17 cellular contexts compared by ENCODE assay signal in the genomic region with DNA sequence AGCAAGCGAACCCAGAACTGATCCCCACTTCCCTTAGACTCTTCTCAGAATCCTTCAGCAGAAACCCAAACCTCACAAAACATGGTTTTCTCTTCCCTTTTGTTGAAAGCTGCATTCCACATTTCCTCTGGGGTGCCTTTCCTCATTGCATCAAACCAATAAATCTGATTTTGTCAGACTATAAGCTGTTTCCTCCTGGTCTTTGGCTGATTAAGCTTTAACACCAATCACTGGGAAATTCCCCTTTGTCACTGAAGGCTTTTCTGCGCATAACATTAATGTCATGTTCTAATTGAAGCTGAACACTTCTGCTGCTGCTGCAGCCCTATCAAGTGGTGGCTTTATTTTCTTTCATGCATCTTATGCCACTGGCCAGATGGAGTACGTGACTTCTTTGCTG.
"Had no signal": no experiment of that assay in that cellular context is flagged by ENCODE, and none has a peak within 500 bp of the region (broad histone marks: within the 10 kb centered on the region; RNA-seq: fewer than 3 reads in every experiment).

No MANE protein-coding gene starts in this region.

- ATAC-seq: natural killer cell treated with Interleukin-12 subunit alpha and Interleukin-12 subunit beta and Interleukin-15 and Interleukin-18, amount 100 ng/mL, for 72 hours; stimulated activated naive CD8-positive, alpha-beta T cell treated with anti-CD3 and anti-CD28 coated beads, Interleukin-15, Interleukin-2, amounts not matched to agents 100 U/mL and 50 U/mL, for 24 hours had no signal

- H3K4me1 ChIP-seq: right atrium auricular region had no signal

- H3K4me3 ChIP-seq: coronary artery, right atrium auricular region had no signal

- DNase-seq: activated B cell treated with CpG ODN at 0.5 μM for 24 hours; activated CD4-positive, alpha-beta T cell treated with anti-CD3 and anti-CD28 coated beads for 48 hours; activated naive CD8-positive, alpha-beta T cell treated with anti-CD3 and anti-CD28 coated beads, Interleukin-2, amount 10 ng/mL, durations not matched to agents 7 days and 5 days; central memory CD4-positive, alpha-beta T cell; effector CD8-positive, alpha-beta T cell; foreskin fibroblast; occipital lobe; small intestine; stimulated activated CD4-positive, alpha-beta T cell treated with anti-CD3 and anti-CD28 coated beads, Interleukin-4, amount 100 ng/mL, for 24 hours; stimulated activated naive CD8-positive, alpha-beta T cell treated with anti-CD3 and anti-CD28 coated beads, Interleukin-15, Interleukin-2, amounts not matched to agents 100 U/mL and 50 U/mL, for 24 hours had no signal

- H3K36me3 ChIP-seq: right atrium auricular region had no signal

- H3K36me3 Mint-ChIP-seq: activated naive CD8-positive, alpha-beta T cell treated with anti-CD3 and anti-CD28 coated beads, Interleukin-2, amount 10 ng/mL, durations not matched to agents 7 days and 5 days; brain; natural killer cell treated with Interleukin-12 subunit alpha and Interleukin-12 subunit beta and Interleukin-15 and Interleukin-18, amount 100 ng/mL, for 72 hours; type B pancreatic cell had no signal

- H3K9me3 Mint-ChIP-seq: activated B cell treated with CpG ODN at 0.5 μM for 24 hours; activated naive CD8-positive, alpha-beta T cell treated with anti-CD3 and anti-CD28 coated beads, Interleukin-2, amount 10 ng/mL, durations not matched to agents 7 days and 5 days; activated T-helper 1 cell treated with anti-CD3 and anti-CD28 coated beads, Interleukin-12 subunit alpha, Interleukin-12 subunit beta, Interleukin-2, Interleukin-4 antibody, amounts not matched to agents 30 ng/mL and 10 ng/mL and 1 ng/mL, durations not matched to agents 14 hours and 24 hours and 36 hours; brain; T-helper 1 cell treated with Interleukin-12 subunit alpha and Interleukin-12 subunit beta and Interleukin-4 antibody, amounts not matched to agents 30 μg/mL and 1 μg/mL, for 36 hours; type B pancreatic cell had no signal

- H3K27ac ChIP-seq: coronary artery, right atrium auricular region had no signal

- H3K4me3 Mint-ChIP-seq: activated B cell treated with CpG ODN at 0.5 μM for 24 hours; activated naive CD8-positive, alpha-beta T cell treated with anti-CD3 and anti-CD28 coated beads, Interleukin-2, amount 10 ng/mL, durations not matched to agents 7 days and 5 days; activated T-helper 1 cell treated with anti-CD3 and anti-CD28 coated beads, Interleukin-12 subunit alpha, Interleukin-12 subunit beta, Interleukin-2, Interleukin-4 antibody, amounts not matched to agents 30 ng/mL and 10 ng/mL and 1 ng/mL, durations not matched to agents 14 hours and 24 hours and 36 hours; brain; natural killer cell treated with Interleukin-12 subunit alpha and Interleukin-12 subunit beta and Interleukin-15 and Interleukin-18, amount 100 ng/mL, for 72 hours; T-helper 1 cell treated with Interleukin-12 subunit alpha and Interleukin-12 subunit beta and Interleukin-4 antibody, amounts not matched to agents 30 μg/mL and 1 μg/mL, for 36 hours; type B pancreatic cell had no signal

- H3K27ac Mint-ChIP-seq: activated B cell treated with CpG ODN at 0.5 μM for 24 hours; activated naive CD8-positive, alpha-beta T cell treated with anti-CD3 and anti-CD28 coated beads, Interleukin-2, amount 10 ng/mL, durations not matched to agents 7 days and 5 days; activated T-helper 1 cell treated with anti-CD3 and anti-CD28 coated beads, Interleukin-12 subunit alpha, Interleukin-12 subunit beta, Interleukin-2, Interleukin-4 antibody, amounts not matched to agents 30 ng/mL and 10 ng/mL and 1 ng/mL, durations not matched to agents 14 hours and 24 hours and 36 hours; brain; natural killer cell treated with Interleukin-12 subunit alpha and Interleukin-12 subunit beta and Interleukin-15 and Interleukin-18, amount 100 ng/mL, for 72 hours; T-helper 1 cell treated with Interleukin-12 subunit alpha and Interleukin-12 subunit beta and Interleukin-4 antibody, amounts not matched to agents 30 μg/mL and 1 μg/mL, for 36 hours; type B pancreatic cell had no signal

- H3K9me3 ChIP-seq: right atrium auricular region had no signal

- H3K4me1 Mint-ChIP-seq: activated B cell treated with CpG ODN at 0.5 μM for 24 hours; activated naive CD8-positive, alpha-beta T cell treated with anti-CD3 and anti-CD28 coated beads, Interleukin-2, amount 10 ng/mL, durations not matched to agents 7 days and 5 days; brain had no signal

- H3K27me3 Mint-ChIP-seq: activated naive CD8-positive, alpha-beta T cell treated with anti-CD3 and anti-CD28 coated beads, Interleukin-2, amount 10 ng/mL, durations not matched to agents 7 days and 5 days; brain; type B pancreatic cell had no signal

- H3K27me3 ChIP-seq: right atrium auricular region had no signal
